1 cellular context compared by ENCODE assay signal in the genomic region with DNA sequence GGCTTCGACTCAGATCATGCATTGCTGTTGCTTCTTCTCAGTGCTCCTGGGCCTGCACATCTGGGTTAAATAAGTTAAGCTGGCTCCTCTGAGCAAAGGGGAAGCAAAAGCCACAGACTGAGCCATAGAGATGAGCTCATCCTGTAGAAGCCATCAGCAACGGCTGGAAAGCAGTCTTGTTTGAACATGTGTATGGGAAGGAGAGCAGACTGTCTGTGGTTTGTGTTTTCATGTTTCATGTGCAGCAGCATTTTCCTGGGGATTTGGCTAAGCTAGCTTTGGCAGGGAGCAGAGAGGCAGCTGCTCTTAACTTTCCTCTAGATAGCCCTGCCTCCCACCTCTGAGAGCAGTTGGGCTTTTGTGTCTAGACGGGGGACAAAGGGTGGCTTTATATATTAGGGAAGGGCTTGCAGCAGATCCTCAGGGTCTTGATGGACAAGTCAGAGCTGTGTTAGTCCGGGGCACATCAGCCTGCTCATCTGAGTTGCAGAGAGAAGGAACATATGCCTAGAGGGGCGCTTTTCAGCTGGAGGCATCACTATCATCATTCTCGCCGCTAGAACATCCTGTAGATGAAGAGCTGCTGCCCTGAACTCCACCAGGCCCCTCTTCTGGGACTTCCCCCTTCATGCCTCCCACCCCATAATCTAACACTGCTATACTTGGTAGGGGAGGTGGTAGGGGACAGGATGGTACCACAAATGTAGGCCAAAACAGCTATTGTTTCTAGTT.
A peak's percentile ranks its signal among the peaks of the same experiment; 100 is the strongest.
TF ChIP-seq lines count a peak whose summit lies in the region.

No MANE protein-coding gene starts in this region.

TF ChIP-seq in IMR-90, 13 proteins besides CTCF, POLR2A, EP300 and RAD21:
- TF ChIP-seq MAFK (IDR thresholded peaks at IDR 0.05; ENCODE audit: low read depth, low read length) (peak; percentile 23; the same call in 1 of the 2 replicates), MAZ (IDR thresholded peaks at IDR 0.05; ENCODE audit: borderline replicate concordance, low read depth, low read length) (no peak), NFE2L2 (IDR thresholded peaks at IDR 0.05; ENCODE audit: low read depth, low read length) (no peak), SMC3 (IDR thresholded peaks at IDR 0.05; ENCODE audit: low read depth, low read length) (peak; percentile 15; the same call in 1 of the 2 replicates), RCOR1 (IDR thresholded peaks at IDR 0.05; ENCODE audit: insufficient replicate concordance, low read length) (no peak), CHD1 (IDR thresholded peaks at IDR 0.05; ENCODE audit: low read depth, low read length) (no peak), RFX5 (IDR thresholded peaks at IDR 0.05; ENCODE audit: low read depth, low read length) (no peak), FOS (IDR thresholded peaks at IDR 0.05; ENCODE audit: low read depth, low read length) (no peak), CEBPB (IDR thresholded peaks at IDR 0.05; ENCODE audit: low read depth, low read length) (0 out of 2 replicates have a peak, but pooled peaks have one; percentile 17), MXI1 (IDR thresholded peaks at IDR 0.05; ENCODE audit: borderline replicate concordance, low read depth, low read length) (peak; percentile 89), BHLHE40 (IDR thresholded peaks at IDR 0.05; ENCODE audit: low read depth, low read length) (no peak)
- TF ChIP-seq, protein P1, sequence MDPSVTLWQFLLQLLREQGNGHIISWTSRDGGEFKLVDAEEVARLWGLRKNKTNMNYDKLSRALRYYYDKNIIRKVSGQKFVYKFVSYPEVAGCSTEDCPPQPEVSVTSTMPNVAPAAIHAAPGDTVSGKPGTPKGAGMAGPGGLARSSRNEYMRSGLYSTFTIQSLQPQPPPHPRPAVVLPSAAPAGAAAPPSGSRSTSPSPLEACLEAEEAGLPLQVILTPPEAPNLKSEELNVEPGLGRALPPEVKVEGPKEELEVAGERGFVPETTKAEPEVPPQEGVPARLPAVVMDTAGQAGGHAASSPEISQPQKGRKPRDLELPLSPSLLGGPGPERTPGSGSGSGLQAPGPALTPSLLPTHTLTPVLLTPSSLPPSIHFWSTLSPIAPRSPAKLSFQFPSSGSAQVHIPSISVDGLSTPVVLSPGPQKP (IDR thresholded peaks at IDR 0.05; ENCODE audit: borderline replicate concordance, low read depth, low read length): no peak
- TF ChIP-seq, protein P2, sequence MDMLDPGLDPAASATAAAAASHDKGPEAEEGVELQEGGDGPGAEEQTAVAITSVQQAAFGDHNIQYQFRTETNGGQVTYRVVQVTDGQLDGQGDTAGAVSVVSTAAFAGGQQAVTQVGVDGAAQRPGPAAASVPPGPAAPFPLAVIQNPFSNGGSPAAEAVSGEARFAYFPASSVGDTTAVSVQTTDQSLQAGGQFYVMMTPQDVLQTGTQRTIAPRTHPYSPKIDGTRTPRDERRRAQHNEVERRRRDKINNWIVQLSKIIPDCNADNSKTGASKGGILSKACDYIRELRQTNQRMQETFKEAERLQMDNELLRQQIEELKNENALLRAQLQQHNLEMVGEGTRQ (IDR thresholded peaks at IDR 0.05; ENCODE audit: low read depth, low read length): no peak
